In genomic region chr10:88092975-88093374, GRCh38 we compare ENCODE assay signal across 15 cellular contexts.
A peak's percentile ranks its signal among the peaks of the same experiment; 100 is the strongest.
DNase-seq lines count a peak whose midpoint lies in the region; ATAC-seq and TF ChIP-seq lines count a peak whose summit lies in the region.
"Had no signal": no experiment of that assay in that cellular context is flagged by ENCODE, and none has a peak within 500 bp of the region (broad histone marks: within the 10 kb centered on the region; RNA-seq: fewer than 3 reads in every experiment).

No MANE protein-coding gene starts in this region.

- H3K27me3 ChIP-seq in endodermal cell (ENCODE audit: control insufficient read depth, insufficient read depth, low read length, poor library complexity, severe bottlenecking): no peaks in the 10 kb centered on the region
- H3K27me3 ChIP-seq: Peyer's patch had no signal

- DNase-seq in NCI-H1417 (lab: John Stamatoyannopoulos, UW) (peak; percentile 9 to 47 (median 17)), NCI-H1417 treated with DMSO at 0.1 percent for 48 hours (lab: John Stamatoyannopoulos, UW) (no peak), DMS153 (lab: John Stamatoyannopoulos, UW) (peak; percentile 29), SK-N-DZ (ENCODE audit: low spot score) (peak; percentile 29), myocyte (ENCODE audit: low read depth) (peak; percentile 28), NCI-H524 treated with DMSO at 0.1 percent for 48 hours (lab: John Stamatoyannopoulos, UW) (no peak), endodermal cell (no peak)
- DNase-seq: activated CD4-positive, alpha-beta memory T cell treated with anti-CD3 and anti-CD28 coated beads, Interleukin-2, amount 10 ng/mL, durations not matched to agents 7 days and 5 days; activated gamma-delta T cell; DMS79 treated with DMSO at 0.1 percent for 48 hours; NCI-H187; Peyer's patch; trophoblast cell had no signal

- H3K9ac ChIP-seq in endodermal cell (ENCODE audit: extremely low read depth, low read length, poor library complexity, severe bottlenecking): no peak overlapping the region

- no peak overlapping the region for H3K27ac ChIP-seq in endodermal cell (ENCODE audit: low read depth, low read length)

- H3K4me3 Mint-ChIP-seq in endodermal cell: no peak overlapping the region
- H3K4me3 Mint-ChIP-seq: activated CD4-positive, alpha-beta memory T cell treated with anti-CD3 and anti-CD28 coated beads, Interleukin-2, amount 10 ng/mL, durations not matched to agents 7 days and 5 days had no signal

- no peaks in the 10 kb centered on the region for H3K9me3 Mint-ChIP-seq in endodermal cell

- no peak overlapping the region for H3K4me3 ChIP-seq in endodermal cell (ENCODE audit: low read length)
- H3K4me3 ChIP-seq: HAP-1, Peyer's patch had no signal

- no peaks in the 10 kb centered on the region for H3K4me1 Mint-ChIP-seq in endodermal cell

- no peak for TF ChIP-seq CTCF in endodermal cell (conservative IDR thresholded peaks at IDR 0.05)

- ATAC-seq in GM18867 (IDR thresholded peaks at IDR 0.05; ENCODE audit: unreplicated experiment): no peak

- H3K9me3 ChIP-seq in endodermal cell (ENCODE audit: control insufficient read depth, low read length): no peaks in the 10 kb centered on the region
- H3K9me3 ChIP-seq: HAP-1, Peyer's patch had no signal

- no peaks in the 10 kb centered on the region for H3K4me1 ChIP-seq in endodermal cell (ENCODE audit: control insufficient read depth, insufficient read depth, low read length)
- H3K4me1 ChIP-seq: HAP-1, Peyer's patch had no signal

- H3K36me3 ChIP-seq in endodermal cell (ENCODE audit: control insufficient read depth, insufficient read depth, low read length): no peaks in the 10 kb centered on the region
- H3K36me3 ChIP-seq: HAP-1, Peyer's patch had no signal

- WGBS in endodermal cell (ENCODE audit: insufficient coverage in 1 of 2, insufficient read length in 1 of 2), 2 experiments: 88 to 95% methylated on average over 2 to 5 of the region's 5 CpGs

- H3K27me3 Mint-ChIP-seq in endodermal cell (ENCODE audit: insufficient read depth): no peaks in the 10 kb centered on the region

- no peak overlapping the region for H3K27ac Mint-ChIP-seq in endodermal cell
- H3K27ac Mint-ChIP-seq: activated CD4-positive, alpha-beta memory T cell treated with anti-CD3 and anti-CD28 coated beads, Interleukin-2, amount 10 ng/mL, durations not matched to agents 7 days and 5 days had no signal

- H3K36me3 Mint-ChIP-seq in endodermal cell (ENCODE audit: low read depth): no peaks in the 10 kb centered on the region

Comparison
In these comparisons a context has a peak if more than half of its experiments do, and no peak if none do; other contexts are left out.
1. DNase-seq: peak in NCI-H1417 (3 of 3), DMS153 (single experiment), SK-N-DZ (single experiment) and myocyte (single experiment); none in NCI-H1417 treated with DMSO at 0.1 percent for 48 hours (single experiment), NCI-H524 treated with DMSO at 0.1 percent for 48 hours (single experiment) and endodermal cell (single experiment).